ENCODE assay signal across 8 cellular contexts in genomic region chr16:82603784-82604411, GRCh38. TPM values are rescaled to one million over a fixed set of nuclear protein-coding genes. Genes with fewer than 3 reads are reported as not detected.
A peak's percentile ranks its signal among the peaks of the same experiment; 100 is the strongest.
DNase-seq lines count a peak whose midpoint lies in the region; ATAC-seq and TF ChIP-seq lines count a peak whose summit lies in the region.

No MANE protein-coding gene starts in this region.

- DNase-seq in DMS153 treated with DMSO at 0.1 percent for 48 hours (lab: John Stamatoyannopoulos, UW; ENCODE audit: unreplicated experiment) (peak; percentile 17), DMS153 (lab: John Stamatoyannopoulos, UW) (no peak), SK-MEL-5 (ENCODE audit: low read depth, low spot score) (peak; percentile 69), cardiac muscle cell (ENCODE audit: low read depth in 1 of 2, low spot score in 1 of 2) (peak; percentile 63 to 79), sciatic nerve (ENCODE audit: low spot score) (no peak), NCI-H146 treated with DMSO at 0.1 percent for 48 hours (lab: John Stamatoyannopoulos, UW; ENCODE audit: unreplicated experiment) (no peak), SHP77 treated with DMSO at 0.1 percent for 48 hours (lab: John Stamatoyannopoulos, UW) (no peak)

- no peaks in the 10 kb centered on the region for H3K36me3 ChIP-seq in cardiac muscle cell

- H3K27me3 ChIP-seq in cardiac muscle cell, result no peaks in the 10 kb centered on the region

- H3K4me3 ChIP-seq in cardiac muscle cell, result no peak overlapping the region

- ATAC-seq in sciatic nerve, result peak; percentile 45
- no peak for ATAC-seq in GM18520 (IDR thresholded peaks at IDR 0.05; ENCODE audit: unreplicated experiment)

- intact Hi-C loops in sciatic nerve (cut with DNase I), result loop anchor here (5.0 kb wide), 1 partner anchor 1228 kb away; no protein-coding TSS in a partner anchor

- H3K4me1 ChIP-seq in cardiac muscle cell (ENCODE audit: low read depth), result peaks cover 8% of the 10 kb centered on the region

- no peaks in the 10 kb centered on the region for H3K9me3 ChIP-seq in cardiac muscle cell (ENCODE audit: low read depth)

- no peak overlapping the region for H3K27ac ChIP-seq in cardiac muscle cell

- in situ Hi-C loops in SK-MEL-5 (cut with HindIII; ENCODE audit: low pct_unique_long_range_greater_than_20kb, low sequenced_read_pairs), result no loop called here

- peak; percentile 85 for TF ChIP-seq CTCF in cardiac muscle cell (IDR thresholded peaks at IDR 0.05; ENCODE audit: low read depth, low read length)

RNA-seq across cellular contexts. Expression of gene CDH13, which starts 22.9 kb away (rescaled TPM):
- total RNA-seq in SK-MEL-5 (2014; rRNA removed; shearing (Covaris generic)), result not detected in 2 replicates
- polyA plus RNA-seq in SK-MEL-5 (2015; cell fraction: cytosol; rRNA removed), result 0.04 TPM in 1 of 2 replicates, not detected in the other
- not detected in 2 replicates for polyA plus RNA-seq in SK-MEL-5 (2015; cell fraction: nucleus; rRNA removed)
- total RNA-seq in cardiac muscle cell (4.8 and 6.3 TPM in 2 replicates), sciatic nerve (7.5 TPM)
- 2.9 and 6.1 TPM in 2 replicates for polyA plus RNA-seq in cardiac muscle cell

Comparison
In these comparisons a context has a peak if more than half of its experiments do, and no peak if none do; other contexts are left out.
1. DNase-seq: peak in DMS153 treated with DMSO at 0.1 percent for 48 hours (single experiment), SK-MEL-5 (single experiment) and cardiac muscle cell (2 of 2); none in DMS153 (single experiment), sciatic nerve (single experiment), NCI-H146 treated with DMSO at 0.1 percent for 48 hours (single experiment) and SHP77 treated with DMSO at 0.1 percent for 48 hours (single experiment).